In the genomic region with DNA sequence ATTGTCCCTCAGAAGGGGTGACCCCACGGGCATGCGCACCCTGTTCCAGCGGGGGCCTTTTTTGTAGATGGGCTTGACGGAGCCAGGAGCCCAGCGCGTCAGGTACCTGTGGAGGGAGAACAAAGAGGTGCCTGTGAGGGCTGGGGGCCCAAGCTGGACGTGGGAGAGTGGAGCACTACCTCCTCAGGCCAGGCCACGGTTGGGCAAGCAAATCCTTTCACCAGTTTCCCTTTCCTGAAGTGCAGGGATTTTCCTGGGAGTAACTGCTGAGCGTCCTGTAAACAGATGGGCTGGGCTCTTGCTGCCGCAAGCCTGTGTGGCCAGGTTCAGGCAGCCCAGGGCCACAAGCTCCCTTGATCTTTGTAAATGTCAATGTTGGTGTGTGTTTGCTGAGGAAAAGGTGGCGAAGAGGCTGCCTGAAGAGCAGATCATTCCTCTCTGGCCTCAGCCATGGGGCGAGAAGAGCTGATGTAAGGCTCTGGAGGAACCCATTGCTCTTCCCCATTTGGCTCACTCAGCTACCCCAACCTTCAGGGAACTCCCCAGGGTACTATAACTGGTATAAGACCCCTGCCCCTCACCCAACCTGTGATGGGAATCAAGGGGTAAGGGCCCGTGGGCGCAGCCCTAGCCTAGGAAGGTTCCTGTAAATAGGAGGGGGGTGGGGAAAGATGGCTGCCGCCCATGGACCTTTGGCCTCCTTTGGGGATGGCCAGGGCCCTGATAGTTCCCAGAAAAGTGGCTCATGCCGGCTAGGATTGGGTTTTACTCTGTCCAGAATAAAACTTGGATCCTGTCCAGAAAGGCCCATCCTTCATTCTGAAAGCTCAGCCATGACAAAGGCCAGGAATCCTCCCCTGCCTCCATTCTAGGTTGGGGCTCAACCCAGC, we compare ENCODE assay signal across 1 cellular context.
A peak's percentile ranks its signal among the peaks of the same experiment; 100 is the strongest.
TF ChIP-seq lines count a peak whose summit lies in the region.

No MANE protein-coding gene starts in this region.

TF ChIP-seq in HepG2, 621 proteins besides CTCF, POLR2A, EP300 and RAD21 (continued from another document and continues in another):
- TF ChIP-seq ZNF883 (CRISPR knock-in tag; IDR thresholded peaks at IDR 0.05; ENCODE audit: not compliant biosample characterization) (peak; percentile 62), MBD4 (IDR thresholded peaks at IDR 0.05; ENCODE audit: borderline replicate concordance, low read length) (peak; percentile 74; the same call in 1 of the 2 replicates), ZNF160 (CRISPR knock-in tag; IDR thresholded peaks at IDR 0.05) (peak; percentile 72; the same call in 1 of the 2 replicates), ZBTB43 (CRISPR knock-in tag; conservative IDR thresholded peaks at IDR 0.05) (no peak), CEBPB (IDR thresholded peaks at IDR 0.05; ENCODE audit: borderline replicate concordance, low read depth, low read length) (peak; percentile 48), ZNF263 (CRISPR knock-in tag; IDR thresholded peaks at IDR 0.05) (peak; percentile 95), PCBP1 (IDR thresholded peaks at IDR 0.05; ENCODE audit: borderline replicate concordance, low read depth, low read length) (no peak), ZNF83 (CRISPR knock-in tag; IDR thresholded peaks at IDR 0.05; ENCODE audit: borderline replicate concordance) (0 out of 2 replicates have a peak, but pooled peaks have one; percentile 54), CENPT (CRISPR knock-in tag; IDR thresholded peaks at IDR 0.05; ENCODE audit: low read depth) (no peak), RFXANK (CRISPR knock-in tag; IDR thresholded peaks at IDR 0.05) (no peak), HMGA1 (CRISPR knock-in tag; conservative IDR thresholded peaks at IDR 0.05) (no peak), ZNF549 (CRISPR knock-in tag; IDR thresholded peaks at IDR 0.05) (no peak), ZNF264 (CRISPR knock-in tag; IDR thresholded peaks at IDR 0.05) (0 out of 2 replicates have a peak, but pooled peaks have one; percentile 36), REL (CRISPR knock-in tag; conservative IDR thresholded peaks at IDR 0.05) (no peak), THAP11 (CRISPR knock-in tag; IDR thresholded peaks at IDR 0.05) (peak; percentile 49), ZFYVE20 (CRISPR knock-in tag; IDR thresholded peaks at IDR 0.05; ENCODE audit: borderline replicate concordance, low read depth) (no peak), HMG20B (CRISPR knock-in tag; conservative IDR thresholded peaks at IDR 0.05) (no peak), TRIM24 (CRISPR knock-in tag; IDR thresholded peaks at IDR 0.05) (no peak), HHEX (CRISPR knock-in tag; IDR thresholded peaks at IDR 0.05) (peak; percentile 41; the same call in 1 of the 2 replicates), ZNF207 (IDR thresholded peaks at IDR 0.05; ENCODE audit: borderline replicate concordance) (no peak), AKAP8 (CRISPR knock-in tag; IDR thresholded peaks at IDR 0.05) (peak; percentile 79), ZNF331 (CRISPR knock-in tag; IDR thresholded peaks at IDR 0.05) (peak; percentile 92), SIX1 (CRISPR knock-in tag; IDR thresholded peaks at IDR 0.05; ENCODE audit: borderline replicate concordance) (no peak), STAT5B (CRISPR knock-in tag; IDR thresholded peaks at IDR 0.05) (no peak)
- TF ChIP-seq, protein P1, sequence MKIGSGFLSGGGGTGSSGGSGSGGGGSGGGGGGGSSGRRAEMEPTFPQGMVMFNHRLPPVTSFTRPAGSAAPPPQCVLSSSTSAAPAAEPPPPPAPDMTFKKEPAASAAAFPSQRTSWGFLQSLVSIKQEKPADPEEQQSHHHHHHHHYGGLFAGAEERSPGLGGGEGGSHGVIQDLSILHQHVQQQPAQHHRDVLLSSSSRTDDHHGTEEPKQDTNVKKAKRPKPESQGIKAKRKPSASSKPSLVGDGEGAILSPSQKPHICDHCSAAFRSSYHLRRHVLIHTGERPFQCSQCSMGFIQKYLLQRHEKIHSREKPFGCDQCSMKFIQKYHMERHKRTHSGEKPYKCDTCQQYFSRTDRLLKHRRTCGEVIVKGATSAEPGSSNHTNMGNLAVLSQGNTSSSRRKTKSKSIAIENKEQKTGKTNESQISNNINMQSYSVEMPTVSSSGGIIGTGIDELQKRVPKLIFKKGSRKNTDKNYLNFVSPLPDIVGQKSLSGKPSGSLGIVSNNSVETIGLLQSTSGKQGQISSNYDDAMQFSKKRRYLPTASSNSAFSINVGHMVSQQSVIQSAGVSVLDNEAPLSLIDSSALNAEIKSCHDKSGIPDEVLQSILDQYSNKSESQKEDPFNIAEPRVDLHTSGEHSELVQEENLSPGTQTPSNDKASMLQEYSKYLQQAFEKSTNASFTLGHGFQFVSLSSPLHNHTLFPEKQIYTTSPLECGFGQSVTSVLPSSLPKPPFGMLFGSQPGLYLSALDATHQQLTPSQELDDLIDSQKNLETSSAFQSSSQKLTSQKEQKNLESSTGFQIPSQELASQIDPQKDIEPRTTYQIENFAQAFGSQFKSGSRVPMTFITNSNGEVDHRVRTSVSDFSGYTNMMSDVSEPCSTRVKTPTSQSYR (CRISPR knock-in tag; IDR thresholded peaks at IDR 0.05; ENCODE audit: borderline replicate concordance), result peak; percentile 12; the same call in 1 of the 2 replicates
- TF ChIP-seq, protein P2, sequence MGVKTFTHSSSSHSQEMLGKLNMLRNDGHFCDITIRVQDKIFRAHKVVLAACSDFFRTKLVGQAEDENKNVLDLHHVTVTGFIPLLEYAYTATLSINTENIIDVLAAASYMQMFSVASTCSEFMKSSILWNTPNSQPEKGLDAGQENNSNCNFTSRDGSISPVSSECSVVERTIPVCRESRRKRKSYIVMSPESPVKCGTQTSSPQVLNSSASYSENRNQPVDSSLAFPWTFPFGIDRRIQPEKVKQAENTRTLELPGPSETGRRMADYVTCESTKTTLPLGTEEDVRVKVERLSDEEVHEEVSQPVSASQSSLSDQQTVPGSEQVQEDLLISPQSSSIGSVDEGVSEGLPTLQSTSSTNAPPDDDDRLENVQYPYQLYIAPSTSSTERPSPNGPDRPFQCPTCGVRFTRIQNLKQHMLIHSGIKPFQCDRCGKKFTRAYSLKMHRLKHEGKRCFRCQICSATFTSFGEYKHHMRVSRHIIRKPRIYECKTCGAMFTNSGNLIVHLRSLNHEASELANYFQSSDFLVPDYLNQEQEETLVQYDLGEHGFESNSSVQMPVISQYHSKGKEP (CRISPR knock-in tag; IDR thresholded peaks at IDR 0.05), result no peak
- TF ChIP-seq, protein P3, sequence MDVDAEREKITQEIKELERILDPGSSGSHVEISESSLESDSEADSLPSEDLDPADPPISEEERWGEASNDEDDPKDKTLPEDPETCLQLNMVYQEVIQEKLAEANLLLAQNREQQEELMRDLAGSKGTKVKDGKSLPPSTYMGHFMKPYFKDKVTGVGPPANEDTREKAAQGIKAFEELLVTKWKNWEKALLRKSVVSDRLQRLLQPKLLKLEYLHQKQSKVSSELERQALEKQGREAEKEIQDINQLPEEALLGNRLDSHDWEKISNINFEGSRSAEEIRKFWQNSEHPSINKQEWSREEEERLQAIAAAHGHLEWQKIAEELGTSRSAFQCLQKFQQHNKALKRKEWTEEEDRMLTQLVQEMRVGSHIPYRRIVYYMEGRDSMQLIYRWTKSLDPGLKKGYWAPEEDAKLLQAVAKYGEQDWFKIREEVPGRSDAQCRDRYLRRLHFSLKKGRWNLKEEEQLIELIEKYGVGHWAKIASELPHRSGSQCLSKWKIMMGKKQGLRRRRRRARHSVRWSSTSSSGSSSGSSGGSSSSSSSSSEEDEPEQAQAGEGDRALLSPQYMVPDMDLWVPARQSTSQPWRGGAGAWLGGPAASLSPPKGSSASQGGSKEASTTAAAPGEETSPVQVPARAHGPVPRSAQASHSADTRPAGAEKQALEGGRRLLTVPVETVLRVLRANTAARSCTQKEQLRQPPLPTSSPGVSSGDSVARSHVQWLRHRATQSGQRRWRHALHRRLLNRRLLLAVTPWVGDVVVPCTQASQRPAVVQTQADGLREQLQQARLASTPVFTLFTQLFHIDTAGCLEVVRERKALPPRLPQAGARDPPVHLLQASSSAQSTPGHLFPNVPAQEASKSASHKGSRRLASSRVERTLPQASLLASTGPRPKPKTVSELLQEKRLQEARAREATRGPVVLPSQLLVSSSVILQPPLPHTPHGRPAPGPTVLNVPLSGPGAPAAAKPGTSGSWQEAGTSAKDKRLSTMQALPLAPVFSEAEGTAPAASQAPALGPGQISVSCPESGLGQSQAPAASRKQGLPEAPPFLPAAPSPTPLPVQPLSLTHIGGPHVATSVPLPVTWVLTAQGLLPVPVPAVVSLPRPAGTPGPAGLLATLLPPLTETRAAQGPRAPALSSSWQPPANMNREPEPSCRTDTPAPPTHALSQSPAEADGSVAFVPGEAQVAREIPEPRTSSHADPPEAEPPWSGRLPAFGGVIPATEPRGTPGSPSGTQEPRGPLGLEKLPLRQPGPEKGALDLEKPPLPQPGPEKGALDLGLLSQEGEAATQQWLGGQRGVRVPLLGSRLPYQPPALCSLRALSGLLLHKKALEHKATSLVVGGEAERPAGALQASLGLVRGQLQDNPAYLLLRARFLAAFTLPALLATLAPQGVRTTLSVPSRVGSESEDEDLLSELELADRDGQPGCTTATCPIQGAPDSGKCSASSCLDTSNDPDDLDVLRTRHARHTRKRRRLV (CRISPR knock-in tag; IDR thresholded peaks at IDR 0.05), result no peak
- TF ChIP-seq, protein P4, sequence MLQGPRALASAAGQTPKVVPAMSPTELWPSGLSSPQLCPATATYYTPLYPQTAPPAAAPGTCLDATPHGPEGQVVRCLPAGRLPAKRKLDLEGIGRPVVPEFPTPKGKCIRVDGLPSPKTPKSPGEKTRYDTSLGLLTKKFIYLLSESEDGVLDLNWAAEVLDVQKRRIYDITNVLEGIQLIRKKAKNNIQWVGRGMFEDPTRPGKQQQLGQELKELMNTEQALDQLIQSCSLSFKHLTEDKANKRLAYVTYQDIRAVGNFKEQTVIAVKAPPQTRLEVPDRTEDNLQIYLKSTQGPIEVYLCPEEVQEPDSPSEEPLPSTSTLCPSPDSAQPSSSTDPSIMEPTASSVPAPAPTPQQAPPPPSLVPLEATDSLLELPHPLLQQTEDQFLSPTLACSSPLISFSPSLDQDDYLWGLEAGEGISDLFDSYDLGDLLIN (CRISPR knock-in tag; IDR thresholded peaks at IDR 0.05; ENCODE audit: borderline replicate concordance), result no peak
- TF ChIP-seq, protein P5, sequence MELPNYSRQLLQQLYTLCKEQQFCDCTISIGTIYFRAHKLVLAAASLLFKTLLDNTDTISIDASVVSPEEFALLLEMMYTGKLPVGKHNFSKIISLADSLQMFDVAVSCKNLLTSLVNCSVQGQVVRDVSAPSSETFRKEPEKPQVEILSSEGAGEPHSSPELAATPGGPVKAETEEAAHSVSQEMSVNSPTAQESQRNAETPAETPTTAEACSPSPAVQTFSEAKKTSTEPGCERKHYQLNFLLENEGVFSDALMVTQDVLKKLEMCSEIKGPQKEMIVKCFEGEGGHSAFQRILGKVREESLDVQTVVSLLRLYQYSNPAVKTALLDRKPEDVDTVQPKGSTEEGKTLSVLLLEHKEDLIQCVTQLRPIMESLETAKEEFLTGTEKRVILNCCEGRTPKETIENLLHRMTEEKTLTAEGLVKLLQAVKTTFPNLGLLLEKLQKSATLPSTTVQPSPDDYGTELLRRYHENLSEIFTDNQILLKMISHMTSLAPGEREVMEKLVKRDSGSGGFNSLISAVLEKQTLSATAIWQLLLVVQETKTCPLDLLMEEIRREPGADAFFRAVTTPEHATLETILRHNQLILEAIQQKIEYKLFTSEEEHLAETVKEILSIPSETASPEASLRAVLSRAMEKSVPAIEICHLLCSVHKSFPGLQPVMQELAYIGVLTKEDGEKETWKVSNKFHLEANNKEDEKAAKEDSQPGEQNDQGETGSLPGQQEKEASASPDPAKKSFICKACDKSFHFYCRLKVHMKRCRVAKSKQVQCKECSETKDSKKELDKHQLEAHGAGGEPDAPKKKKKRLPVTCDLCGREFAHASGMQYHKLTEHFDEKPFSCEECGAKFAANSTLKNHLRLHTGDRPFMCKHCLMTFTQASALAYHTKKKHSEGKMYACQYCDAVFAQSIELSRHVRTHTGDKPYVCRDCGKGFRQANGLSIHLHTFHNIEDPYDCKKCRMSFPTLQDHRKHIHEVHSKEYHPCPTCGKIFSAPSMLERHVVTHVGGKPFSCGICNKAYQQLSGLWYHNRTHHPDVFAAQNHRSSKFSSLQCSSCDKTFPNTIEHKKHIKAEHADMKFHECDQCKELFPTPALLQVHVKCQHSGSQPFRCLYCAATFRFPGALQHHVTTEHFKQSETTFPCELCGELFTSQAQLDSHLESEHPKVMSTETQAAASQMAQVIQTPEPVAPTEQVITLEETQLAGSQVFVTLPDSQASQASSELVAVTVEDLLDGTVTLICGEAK (IDR thresholded peaks at IDR 0.05), result no peak
- TF ChIP-seq, protein P5 (CRISPR knock-in tag; IDR thresholded peaks at IDR 0.05), result no peak
